ENCODE assay signal across 8 cellular contexts in the genomic region with DNA sequence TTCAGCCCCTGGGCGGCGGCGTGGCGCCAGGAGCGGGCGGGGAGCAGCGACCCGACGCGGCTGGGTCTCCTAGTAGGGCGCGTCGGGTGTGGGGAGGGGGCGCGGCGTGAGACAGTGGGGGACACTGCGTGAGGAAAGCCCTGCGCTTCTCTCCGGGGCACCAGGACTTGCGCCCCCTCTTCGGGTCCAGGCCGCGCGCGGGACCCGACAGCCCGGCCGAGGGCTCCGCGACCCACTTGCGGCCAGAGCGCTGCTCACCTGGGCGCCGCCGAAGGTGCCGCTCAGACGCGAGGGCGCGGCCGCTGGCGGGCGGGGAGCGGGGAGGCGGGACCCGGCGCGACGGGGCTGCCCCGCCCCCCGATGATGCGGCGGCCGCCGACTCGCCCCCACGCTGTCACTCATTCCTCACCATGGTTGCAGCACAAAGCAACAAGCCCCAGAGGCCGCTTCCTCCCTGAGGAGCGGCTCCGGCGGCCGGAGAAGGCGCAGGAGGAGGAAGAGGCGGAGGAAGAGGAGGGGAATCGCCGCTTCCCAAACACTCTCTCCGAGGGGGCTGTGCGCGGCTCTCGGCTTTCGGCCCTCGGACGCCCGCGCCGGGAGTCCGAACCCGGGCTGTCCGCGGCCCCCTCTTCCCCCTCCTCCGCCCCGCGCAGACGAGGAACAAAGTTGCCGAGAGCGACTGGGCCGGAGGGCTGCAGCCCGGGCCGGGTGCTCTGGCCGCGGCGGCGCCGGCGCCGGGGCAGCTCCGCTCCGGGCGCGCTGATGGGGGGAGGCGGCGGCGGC. TPM values are rescaled to one million over a fixed set of nuclear protein-coding genes. Genes with fewer than 3 reads are reported as not detected.
DNase-seq lines count a peak whose midpoint lies in the region; ATAC-seq and TF ChIP-seq lines count a peak whose summit lies in the region.

Gene RAPGEF2 (plus strand): TSS at position 457 of the 783 bp plus-strand sequence. CDS start 1,084 bp downstream, outside the sequence.

- peaks cover 2% of the 10 kb centered on the region for H3K27me3 Mint-ChIP-seq in activated CD4-positive, alpha-beta T cell treated with anti-CD3 and anti-CD28 coated beads, Interleukin-2, amount 10 ng/mL, durations not matched to agents 24 days and 14 days

- no peak for TF ChIP-seq CTCF in colonic mucosa (IDR thresholded peaks at IDR 0.05)

- H3K9ac ChIP-seq in BLaER1 (peak within 1 kb of the TSS; percentile 93), colonic mucosa (ENCODE audit: low read depth in 2 of 2, low read length in 2 of 2) (peak within 1 kb of the TSS; percentile 77 to 99)

- H3K4me3 Mint-ChIP-seq in activated CD4-positive, alpha-beta T cell treated with anti-CD3 and anti-CD28 coated beads, Interleukin-2, amount 10 ng/mL, durations not matched to agents 24 days and 14 days, result peak within 1 kb of the TSS; percentile 81

- peaks cover 39% of the 10 kb centered on the region for H4K20me1 ChIP-seq in BLaER1

- intact Hi-C loops in activated CD4-positive, alpha-beta T cell treated with anti-CD3 and anti-CD28 coated beads, Interleukin-2, amount 10 ng/mL, durations not matched to agents 24 days and 14 days (cut with micrococcal nuclease), result loop anchor here (1.0 to 5.0 kb wide), 5 partner anchors 104 to 431 kb away; partner anchors contain the start of genes ETFDH and PPID
- intact Hi-C loops in colonic mucosa (cut with DNase I), result loop anchor here (10.0 kb wide), 1 partner anchor 72 kb away; no protein-coding TSS in a partner anchor

- H3K4me1 Mint-ChIP-seq in activated CD4-positive, alpha-beta T cell treated with anti-CD3 and anti-CD28 coated beads, Interleukin-2, amount 10 ng/mL, durations not matched to agents 24 days and 14 days, result peaks cover 42% of the 10 kb centered on the region

- peak within 1 kb of the TSS; percentile 87 for H3K27ac Mint-ChIP-seq in activated CD4-positive, alpha-beta T cell treated with anti-CD3 and anti-CD28 coated beads, Interleukin-2, amount 10 ng/mL, durations not matched to agents 24 days and 14 days

- H3K27me3 ChIP-seq in BLaER1, result no peaks in the 10 kb centered on the region
- H3K27me3 ChIP-seq in colonic mucosa, result no peaks in the 10 kb centered on the region

- peak within 1 kb of the TSS; percentile 92 for H3K27ac ChIP-seq in BLaER1
- H3K27ac ChIP-seq in colonic mucosa, result peak within 1 kb of the TSS; percentile 98

- H3K9me3 ChIP-seq in BLaER1, result no peaks in the 10 kb centered on the region
- no peaks in the 10 kb centered on the region for H3K9me3 ChIP-seq in colonic mucosa

- H3K9me3 Mint-ChIP-seq in activated CD4-positive, alpha-beta T cell treated with anti-CD3 and anti-CD28 coated beads, Interleukin-2, amount 10 ng/mL, durations not matched to agents 24 days and 14 days, result no peaks in the 10 kb centered on the region

- H3K4me1 ChIP-seq in BLaER1 (peaks cover 38% of the 10 kb centered on the region), colonic mucosa (peaks cover 11% of the 10 kb centered on the region)

- H3K36me3 ChIP-seq in BLaER1 (no peaks in the 10 kb centered on the region), colonic mucosa (no peaks in the 10 kb centered on the region)

- ATAC-seq in GM19324 (IDR thresholded peaks at IDR 0.05; ENCODE audit: low FRiP score, unreplicated experiment), result peak; percentile 87
- ATAC-seq in HG03460 (IDR thresholded peaks at IDR 0.05; ENCODE audit: unreplicated experiment), result peak; percentile 74

- H3K4me2 ChIP-seq in BLaER1, result peak within 1 kb of the TSS; percentile 97

- DNase-seq in NCI-H524 treated with DMSO at 0.1 percent for 48 hours (lab: John Stamatoyannopoulos, UW) (peak; percentile 25), colonic mucosa (peak; percentile 95), left kidney (ENCODE audit: low read depth, low spot score) (peak; percentile 98)
- peak; percentile 96 for DNase-seq in activated CD4-positive, alpha-beta T cell treated with anti-CD3 and anti-CD28 coated beads, Interleukin-2, amount 10 ng/mL, durations not matched to agents 24 days and 14 days
- DNase-seq in stimulated activated CD4-positive, alpha-beta T cell treated with anti-CD3 and anti-CD28 coated beads, Interleukin-1b, Interleukin-23, amount 100 ng/mL, for 48 hours, result peak; percentile 85

- H3K4me3 ChIP-seq in BLaER1, result peak within 1 kb of the TSS; percentile 99
- peak within 1 kb of the TSS; percentile 92 for H3K4me3 ChIP-seq in colonic mucosa

- peaks cover 3% of the 10 kb centered on the region for H3K36me3 Mint-ChIP-seq in activated CD4-positive, alpha-beta T cell treated with anti-CD3 and anti-CD28 coated beads, Interleukin-2, amount 10 ng/mL, durations not matched to agents 24 days and 14 days (ENCODE audit: low read depth)

RNA-seq across cellular contexts. Expression of gene RAPGEF2, which starts in this region (rescaled TPM):
- 27.1 and 32.0 TPM in 2 replicates for total RNA-seq in activated CD4-positive, alpha-beta T cell treated with anti-CD3 and anti-CD28 coated beads, Interleukin-2, amount 10 ng/mL, durations not matched to agents 24 days and 14 days
- total RNA-seq in colonic mucosa, result 10 to 100 TPM; 22.8 to 40.0 TPM

Comparison
In these comparisons a context has a peak if more than half of its experiments do, and no peak if none do; other contexts are left out.
1. Peak in every context shown above with its lines: DNase-seq, ATAC-seq, H3K4me3 ChIP-seq and H3K27ac ChIP-seq.
2. DNase-seq: peak in every context shown above with its lines; median percentile 98 in left kidney; 96 in activated CD4-positive, alpha-beta T cell treated with anti-CD3 and anti-CD28 coated beads, Interleukin-2, amount 10 ng/mL, durations not matched to agents 24 days and 14 days; 95 in colonic mucosa; 85 in stimulated activated CD4-positive, alpha-beta T cell treated with anti-CD3 and anti-CD28 coated beads, Interleukin-1b, Interleukin-23, amount 100 ng/mL, for 48 hours; 25 in NCI-H524 treated with DMSO at 0.1 percent for 48 hours.